18 cellular contexts compared by ENCODE assay signal in the genomic region with DNA sequence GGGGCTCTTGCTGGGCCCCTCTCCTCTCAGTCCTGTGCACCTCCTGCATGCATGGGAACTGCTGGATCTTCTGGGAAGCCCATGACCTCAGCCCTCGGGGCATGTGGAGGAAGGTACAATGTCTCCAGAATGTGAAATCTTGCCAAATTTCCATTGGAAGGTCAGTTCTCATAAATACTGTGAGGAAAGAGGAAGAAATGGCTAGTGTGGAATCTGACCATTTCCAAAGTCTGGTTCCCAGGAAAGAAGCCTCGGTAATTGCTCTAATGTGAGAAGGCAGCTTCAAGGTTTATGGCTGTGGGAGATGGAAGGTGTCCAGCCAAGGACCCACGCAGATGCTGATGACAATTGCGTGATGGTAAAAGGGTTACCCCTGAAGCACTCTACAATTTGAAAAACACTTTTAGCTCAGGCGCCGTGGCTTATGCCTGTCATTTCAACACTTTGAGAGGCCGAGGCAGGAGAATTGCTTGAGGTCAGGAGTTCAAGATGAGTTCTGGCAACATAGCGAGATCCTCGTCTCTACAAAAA. TPM values are rescaled to one million over a fixed set of nuclear protein-coding genes. Genes with fewer than 3 reads are reported as not detected.
A peak's percentile ranks its signal among the peaks of the same experiment; 100 is the strongest.
DNase-seq lines count a peak whose midpoint lies in the region; ATAC-seq and TF ChIP-seq lines count a peak whose summit lies in the region.
"Had no signal": no experiment of that assay in that cellular context is flagged by ENCODE, and none has a peak within 500 bp of the region (broad histone marks: within the 10 kb centered on the region; RNA-seq: fewer than 3 reads in every experiment).

No MANE protein-coding gene starts in this region.

- H3K9me3 Mint-ChIP-seq in Caco-2 (ENCODE audit: unreplicated experiment), result no peaks in the 10 kb centered on the region
- H3K9me3 Mint-ChIP-seq: T-cell had no signal

- H3K36me3 ChIP-seq in brain microvascular endothelial cell (replicated peaks), result no peaks in the 10 kb centered on the region
- no peaks in the 10 kb centered on the region for H3K36me3 ChIP-seq in sigmoid colon
- H3K36me3 ChIP-seq in Caco-2 (ENCODE audit: control insufficient read depth, insufficient read depth, low read length), result no peaks in the 10 kb centered on the region

- POLR2A ChIA-PET in Caco-2 (lab: Charles Lee), result no interaction called here

- TF ChIP-seq CTCF in AG10803 (conservative IDR thresholded peaks at IDR 0.05; ENCODE audit: low read length), result no peak
- TF ChIP-seq CTCF in brain microvascular endothelial cell (IDR thresholded peaks at IDR 0.05; ENCODE audit: low read depth, low read length, missing control alignments), result no peak
- no peak for TF ChIP-seq CTCF in sigmoid colon (IDR thresholded peaks at IDR 0.05)
- TF ChIP-seq CTCF in Caco-2 (IDR thresholded peaks at IDR 0.05; ENCODE audit: insufficient read depth in 1 of 2, low read depth in 1 of 2, low read length in 1 of 2, severe bottlenecking in 1 of 2, unreplicated experiment in 1 of 2), result no peak

- peak; percentile 3 for ATAC-seq in left ventricle myocardium superior
- ATAC-seq in stimulated activated naive CD8-positive, alpha-beta T cell treated with anti-CD3 and anti-CD28 coated beads, Interleukin-15, Interleukin-2, amounts not matched to agents 100 U/mL and 50 U/mL, for 24 hours, result no peak
- ATAC-seq: left colon, T-cell had no signal

- H3K4me1 ChIP-seq in sigmoid colon (peaks cover 0 to 99% (median 88%) of the 10 kb centered on the region in 4 donors), Caco-2 (no peaks in the 10 kb centered on the region)

- peaks cover under 1% of the 10 kb centered on the region for H3K4me1 Mint-ChIP-seq in Caco-2 (ENCODE audit: low read depth, unreplicated experiment)

- no peak for TF ChIP-seq POLR2A in sigmoid colon (IDR thresholded peaks at IDR 0.05)

- DNase-seq in AG10803 (ENCODE audit: low read depth), result peak; percentile 87
- no peak for DNase-seq in brain microvascular endothelial cell
- no peak for DNase-seq in left ventricle myocardium superior
- peak; percentile 83 for DNase-seq in sigmoid colon
- DNase-seq in LoVo (ENCODE audit: low spot score), result no peak
- DNase-seq in Caco-2, result no peak
- DNase-seq in cortex of kidney (lab: John Stamatoyannopoulos, UW), result no peak
- no peak for DNase-seq in stimulated activated naive CD8-positive, alpha-beta T cell treated with anti-CD3 and anti-CD28 coated beads, Interleukin-15, Interleukin-2, amounts not matched to agents 100 U/mL and 50 U/mL, for 24 hours
- DNase-seq: activated CD4-positive, alpha-beta T cell treated with anti-CD3 and anti-CD28 coated beads, Interleukin-2, amount 50 U/mL, for 1 hour; activated effector memory CD4-positive, alpha-beta T cell treated with Interleukin-2 at 50 U/mL for 16 hours; cerebellar nuclear complex; DND-41; KBM-7; left colon; NCI-H1694 treated with DMSO at 0.1 percent for 48 hours; T-cell had no signal

- in situ Hi-C loops in brain microvascular endothelial cell (cut with HindIII; ENCODE audit: low pct_ligation_motif_present, low sequenced_read_pairs), result no loop called here

- WGBS in sigmoid colon, 2 donors, result 77 to 78% methylated on average over 9 of the region's 9 CpGs

- H3K4me3 ChIP-seq in AG10803 (ENCODE audit: low read length), result no peak overlapping the region
- no peak overlapping the region for H3K4me3 ChIP-seq in brain microvascular endothelial cell (ENCODE audit: low read depth, low read length)
- H3K4me3 ChIP-seq in sigmoid colon, result peak overlapping the region in 1 of 4 donors; percentile 34
- no peak overlapping the region for H3K4me3 ChIP-seq in Caco-2 (ENCODE audit: low read depth, low read length)

- no TSS peak for BruUV-seq in Caco-2 (replicated peaks; lab: Mats Ljungman, UMichigan)

- H3K27me3 Mint-ChIP-seq in Caco-2 (ENCODE audit: insufficient read depth, unreplicated experiment), result no peaks in the 10 kb centered on the region
- H3K27me3 Mint-ChIP-seq: T-cell had no signal

- H3K9me3 ChIP-seq in sigmoid colon (no peaks in the 10 kb centered on the region), Caco-2 (no peaks in the 10 kb centered on the region)

- peak overlapping the region; percentile 24 for H3K27ac ChIP-seq in brain microvascular endothelial cell
- peak overlapping the region; percentile 93 to 99 (median 98) for H3K27ac ChIP-seq in sigmoid colon

- CTCF ChIA-PET in Caco-2 (lab: Charles Lee), result interaction anchor here (0.7 kb wide), 1 partner anchor 36 kb away, joined by 4 read pairs; no protein-coding TSS in a partner anchor

- TF ChIP-seq EP300 in sigmoid colon (IDR thresholded peaks at IDR 0.05), result peak; percentile 13 to 60 (median 42)

- intact Hi-C loops in left ventricle myocardium superior (cut with micrococcal nuclease), result loop anchor here (10.0 kb wide), 1 partner anchor 178 kb away; no protein-coding TSS in a partner anchor
- intact Hi-C loops in sigmoid colon (cut with DNase I), result no loop called here
- intact Hi-C loops in Caco-2 (cut with micrococcal nuclease; ENCODE audit: unreplicated experiment), result no loop called here

- H3K36me3 Mint-ChIP-seq in Caco-2 (ENCODE audit: insufficient read depth, unreplicated experiment), result no peaks in the 10 kb centered on the region
- H3K36me3 Mint-ChIP-seq: T-cell had no signal

- H3K27me3 ChIP-seq in brain microvascular endothelial cell (replicated peaks), result no peaks in the 10 kb centered on the region
- H3K27me3 ChIP-seq in sigmoid colon, result no peaks in the 10 kb centered on the region
- H3K27me3 ChIP-seq in Caco-2 (replicated peaks; ENCODE audit: control insufficient read depth, insufficient read depth, low read length), result no peaks in the 10 kb centered on the region

- H3K27ac Mint-ChIP-seq in Caco-2 (ENCODE audit: unreplicated experiment), result no peak overlapping the region
- H3K27ac Mint-ChIP-seq: T-cell had no signal

- no peak overlapping the region for H3K4me3 Mint-ChIP-seq in Caco-2 (ENCODE audit: unreplicated experiment)
- H3K4me3 Mint-ChIP-seq: T-cell had no signal

RNA-seq across cellular contexts. Expression of gene IL17B, which starts 8.1 kb away (rescaled TPM):
- not detected for total RNA-seq in left ventricle myocardium superior
- total RNA-seq in sigmoid colon, result 1 to 10 TPM; 3.0 to 9.6 (median 5.6) TPM
- under 1 TPM in 1 of 3 donors, not detected in 2; 0.82 TPM for polyA plus RNA-seq in sigmoid colon
- not detected in 2 replicates for total RNA-seq in Caco-2 (2022)
- total RNA-seq: frontal cortex, pulmonary artery endothelial cell, T-cell had no signal

RNA-seq across cellular contexts. Expression of gene PCYOX1L, which starts 29.3 kb away (rescaled TPM):
- total RNA-seq in left ventricle myocardium superior, result 2.6 TPM
- 1 to 10 TPM; 2.5 to 3.9 (median 3.5) TPM for total RNA-seq in sigmoid colon
- 1 to 10 TPM in 2 of 3 donors, under 1 TPM in 1; 0.69 to 7.4 (median 1.2) TPM for polyA plus RNA-seq in sigmoid colon
- total RNA-seq in Caco-2 (2022), result 8.7 and 10.4 TPM in 2 replicates

RNA-seq across cellular contexts. Expression of gene GRPEL2, which starts 41.8 kb away (rescaled TPM):
- total RNA-seq in left ventricle myocardium superior (8.9 TPM), sigmoid colon (10 to 100 TPM in 3 of 4 donors, 1 to 10 TPM in 1; 8.8 to 16.3 (median 12.9) TPM), Caco-2 (2022) (33.6 and 36.8 TPM in 2 replicates)
- 1 to 10 TPM; 2.5 to 8.7 (median 4.2) TPM for polyA plus RNA-seq in sigmoid colon

Comparison
In these comparisons a context has a peak if more than half of its experiments do, and no peak if none do; other contexts are left out.
1. DNase-seq: peak in AG10803 (single experiment) and sigmoid colon (single experiment); none in brain microvascular endothelial cell (single experiment), left ventricle myocardium superior (single experiment), LoVo (single experiment), Caco-2 (0 of 2), cortex of kidney (single experiment) and stimulated activated naive CD8-positive, alpha-beta T cell treated with anti-CD3 and anti-CD28 coated beads, Interleukin-15, Interleukin-2, amounts not matched to agents 100 U/mL and 50 U/mL, for 24 hours (single experiment).